In genomic region chr3:167078070-167078622, GRCh38 we compare ENCODE assay signal across 20 cellular contexts.
DNase-seq lines count a peak whose midpoint lies in the region; FAIRE-seq and TF ChIP-seq lines count a peak whose summit lies in the region.
"Had no signal": no experiment of that assay in that cellular context is flagged by ENCODE, and none has a peak within 500 bp of the region (broad histone marks: within the 10 kb centered on the region; RNA-seq: fewer than 3 reads in every experiment).

No MANE protein-coding gene starts in this region.

- H3K4me2 ChIP-seq in BLaER1 treated with 17β-estradiol and CSF1 and Interleukin-3, amounts not matched to agents 10 nM and 100 nM: peak overlapping the region in 9 of 11 experiments; percentile 0 to 46 (median 34); a peak in 11 of 22 replicates
- no peak overlapping the region for H3K4me2 ChIP-seq in H9 (ENCODE audit: insufficient read depth, insufficient read length, low read length)
- H3K4me2 ChIP-seq in OCI-LY7 (ENCODE audit: low read length): no peak overlapping the region
- no peak overlapping the region for H3K4me2 ChIP-seq in mammary epithelial cell (ENCODE audit: insufficient read depth, low read depth, low read length)

- H3K4me3 Mint-ChIP-seq in H9: no peak overlapping the region
- H3K4me3 Mint-ChIP-seq: activated CD4-positive, alpha-beta T cell treated with anti-CD3 and anti-CD28 coated beads for 36 hours; activated T-cell treated with anti-CD3 and anti-CD28 coated beads, Interleukin-2, amount 50 U/mL, for 4 hours had no signal

- no peaks in the 10 kb centered on the region for H3K27me3 ChIP-seq in BLaER1 treated with 17β-estradiol and CSF1 and Interleukin-3, amounts not matched to agents 10 nM and 100 nM
- no peaks in the 10 kb centered on the region for H3K27me3 ChIP-seq in H9 (ENCODE audit: insufficient read depth, low read length)
- no peaks in the 10 kb centered on the region for H3K27me3 ChIP-seq in mammary epithelial cell (ENCODE audit: insufficient read depth, low read length)
- H3K27me3 ChIP-seq in small intestine (ENCODE audit: control insufficient read depth in 2 of 2, insufficient read depth in 2 of 2, low read length in 2 of 2): no peaks in the 10 kb centered on the region
- H3K27me3 ChIP-seq: neutrophil, sigmoid colon, tibial nerve had no signal

- H3K27ac Mint-ChIP-seq in H9: no peak overlapping the region
- H3K27ac Mint-ChIP-seq: activated CD4-positive, alpha-beta T cell treated with anti-CD3 and anti-CD28 coated beads for 36 hours had no signal

- H3K4me1 Mint-ChIP-seq in H9: peaks cover 4 to 7% of the 10 kb centered on the region in 2 experiments; a peak in 3 of 4 replicates
- H3K4me1 Mint-ChIP-seq: activated CD4-positive, alpha-beta T cell treated with anti-CD3 and anti-CD28 coated beads for 36 hours had no signal

- POLR2A ChIA-PET in OCI-LY7 (lab: Charles Lee): interaction anchor here (0.7 kb wide), 1 partner anchor 757 kb away, joined by 3 read pairs; no protein-coding TSS in a partner anchor

- H3K79me2 ChIP-seq in H9 (ENCODE audit: insufficient read depth, low read length): no peaks in the 10 kb centered on the region
- H3K79me2 ChIP-seq in OCI-LY7 (ENCODE audit: insufficient read depth, low read depth, low read length): no peaks in the 10 kb centered on the region; the same call in 1 of the 2 replicates
- H3K79me2 ChIP-seq in mammary epithelial cell (ENCODE audit: insufficient read depth, low read length): no peaks in the 10 kb centered on the region

- no peak overlapping the region for H2BK120ac ChIP-seq in H9 (ENCODE audit: low read depth, low read length, poor library complexity, severe bottlenecking)

- no TSS peak for BruUV-seq in OCI-LY7 (replicated peaks; lab: Mats Ljungman, UMichigan)
- BruUV-seq in mammary epithelial cell (replicated peaks; lab: Mats Ljungman, UMichigan): no TSS peak

- dilution Hi-C loops in mammary epithelial cell (cut with HindIII; ENCODE audit: low sequenced_read_pairs): no loop called here

- WGBS in H9 (ENCODE audit: extremely low coverage, insufficient read length, low lambda C conversion rate): no CpG with 5 or more reads among the region's 7 CpGs
- 34% methylated on average over 7 of the region's 7 CpGs for WGBS in mammary epithelial cell (ENCODE audit: low coverage, missing lambda C conversion rate)
- 70 to 81% (median 72%) methylated on average over 7 of the region's 7 CpGs for WGBS in small intestine, 3 donors

- H3K23me2 ChIP-seq in H9 (ENCODE audit: insufficient read length, low read depth, low read length, poor library complexity, severe bottlenecking): no peaks in the 10 kb centered on the region

- FAIRE-seq in small intestine (lab: Jason Lieb, UNC): no peak

- H3K14ac ChIP-seq in H9 (ENCODE audit: insufficient read depth, low read length): no peak overlapping the region

- CTCF ChIA-PET in OCI-LY7 (lab: Charles Lee; ENCODE audit: unreplicated experiment) (no interaction called here), mammary epithelial cell (lab: Charles Lee; ENCODE audit: low non-redundant PET) (no interaction called here)

- H3K9me3 ChIP-seq in BLaER1 treated with 17β-estradiol and CSF1 and Interleukin-3, amounts not matched to agents 10 nM and 100 nM (replicated peaks in 1 of 11): no peaks in the 10 kb centered on the region
- H3K9me3 ChIP-seq in H9 (ENCODE audit: control insufficient read depth, low read depth, low read length): no peaks in the 10 kb centered on the region
- H3K9me3 ChIP-seq in OCI-LY7 (ENCODE audit: low read length): no peaks in the 10 kb centered on the region
- no peaks in the 10 kb centered on the region for H3K9me3 ChIP-seq in mammary epithelial cell (replicated peaks; ENCODE audit: insufficient read depth, low read length)
- H3K9me3 ChIP-seq in small intestine (ENCODE audit: control insufficient read depth, low read depth): no peaks in the 10 kb centered on the region
- H3K9me3 ChIP-seq: neutrophil, sigmoid colon, tibial nerve had no signal

- no peak overlapping the region for H3T11ph ChIP-seq in H9 (ENCODE audit: low read length)

- intact Hi-C loops in OCI-LY7 (cut with micrococcal nuclease; ENCODE audit: unreplicated experiment) (no loop called here), mammary epithelial cell (cut with micrococcal nuclease) (no loop called here)

- H2BK5ac ChIP-seq in H9 (ENCODE audit: insufficient read length, low read length): no peak overlapping the region

- DNase-seq in H9 (no peak), OCI-LY7 (ENCODE audit: low spot score) (no peak), mammary epithelial cell (no peak), superior temporal gyrus (ENCODE audit: extremely low spot score) (no peak), ureter (ENCODE audit: low spot score) (no peak), small intestine (no peak)
- no peak for DNase-seq in activated effector memory CD4-positive, alpha-beta T cell treated with Interleukin-2 at 50 U/mL for 16 hours
- DNase-seq: activated CD4-positive, alpha-beta T cell treated with anti-CD3 and anti-CD28 coated beads for 36 hours; activated T-cell treated with anti-CD3 and anti-CD28 coated beads, Interleukin-2, amount 50 U/mL, for 4 hours; foreskin fibroblast; H7; NCI-H1417 treated with DMSO at 0.1 percent for 48 hours; NCI-H526; sigmoid colon; stimulated activated CD4-positive, alpha-beta T cell treated with anti-CD3 and anti-CD28 coated beads, Interleukin-4, amount 100 ng/mL, for 1 hour; T-helper 2 cell had no signal

- no peaks in the 10 kb centered on the region for H4K20me1 ChIP-seq in BLaER1 treated with 17β-estradiol and CSF1 and Interleukin-3, amounts not matched to agents 10 nM and 100 nM
- H4K20me1 ChIP-seq in H9 (ENCODE audit: control insufficient read depth, insufficient read depth, insufficient read length) (no peaks in the 10 kb centered on the region), OCI-LY7 (ENCODE audit: insufficient read depth, low read length) (no peaks in the 10 kb centered on the region), mammary epithelial cell (ENCODE audit: insufficient read depth, low read length) (no peaks in the 10 kb centered on the region)

- no peak overlapping the region for H2BK15ac ChIP-seq in H9 (ENCODE audit: low read depth, low read length)

- in situ Hi-C loops in mammary epithelial cell (cut with MboI; ENCODE audit: low sequenced_read_pairs in 2 of 2): no loop called here

- no peaks in the 10 kb centered on the region for H3K27me3 Mint-ChIP-seq in H9 (ENCODE audit: low read depth)
- H3K27me3 Mint-ChIP-seq: activated CD4-positive, alpha-beta T cell treated with anti-CD3 and anti-CD28 coated beads for 36 hours had no signal

- no peak overlapping the region for H2AK5ac ChIP-seq in H9 (ENCODE audit: insufficient read length, low read length)

- no peaks in the 10 kb centered on the region for H3K9me3 Mint-ChIP-seq in H9
- H3K9me3 Mint-ChIP-seq: activated T-cell treated with anti-CD3 and anti-CD28 coated beads, Interleukin-2, amount 50 U/mL, for 4 hours had no signal

- H3K56ac ChIP-seq in H9 (ENCODE audit: insufficient read length, low read depth, low read length): no peak overlapping the region

- no peak overlapping the region for H3K18ac ChIP-seq in H9 (ENCODE audit: insufficient read length, low read depth, low read length)

- no peaks in the 10 kb centered on the region for H3K4me1 ChIP-seq in BLaER1 treated with 17β-estradiol and CSF1 and Interleukin-3, amounts not matched to agents 10 nM and 100 nM
- H3K4me1 ChIP-seq in H9 (ENCODE audit: insufficient read depth, low read length): peaks cover 4% of the 10 kb centered on the region; the same call in 1 of the 2 replicates
- no peaks in the 10 kb centered on the region for H3K4me1 ChIP-seq in OCI-LY7 (ENCODE audit: insufficient read depth, low read length, poor library complexity, severe bottlenecking)
- H3K4me1 ChIP-seq in mammary epithelial cell (ENCODE audit: insufficient read depth, low read length): no peaks in the 10 kb centered on the region
- no peaks in the 10 kb centered on the region for H3K4me1 ChIP-seq in small intestine (ENCODE audit: control insufficient read depth in 2 of 2, insufficient read depth in 1 of 2, low read depth in 1 of 2, low read length in 1 of 2)
- H3K4me1 ChIP-seq: sigmoid colon, tibial nerve had no signal

- H3K36me3 Mint-ChIP-seq in H9 (ENCODE audit: insufficient read depth in 1 of 3, low read depth in 3 of 3): no peaks in the 10 kb centered on the region

- no peak overlapping the region for H4K91ac ChIP-seq in H9 (ENCODE audit: insufficient read length, low read depth, low read length)

- no peak overlapping the region for H3K27ac ChIP-seq in BLaER1 treated with 17β-estradiol and CSF1 and Interleukin-3, amounts not matched to agents 10 nM and 100 nM
- no peak overlapping the region for H3K27ac ChIP-seq in H9 (ENCODE audit: insufficient read length, low read depth, low read length)
- no peak overlapping the region for H3K27ac ChIP-seq in OCI-LY7 (ENCODE audit: low read depth, low read length, poor library complexity, severe bottlenecking)
- H3K27ac ChIP-seq in mammary epithelial cell (ENCODE audit: insufficient read depth, low read depth, low read length): no peak overlapping the region
- no peak overlapping the region for H3K27ac ChIP-seq in small intestine (ENCODE audit: low read depth in 1 of 2, low read length in 1 of 2)
- H3K27ac ChIP-seq: neutrophil, RWPE1, sigmoid colon, tibial nerve had no signal

- no peak overlapping the region for H2BK20ac ChIP-seq in H9 (ENCODE audit: low read depth, low read length, poor library complexity, severe bottlenecking)

- no peak for TF ChIP-seq CTCF in H9 (conservative IDR thresholded peaks at IDR 0.05)
- no peak for TF ChIP-seq CTCF in OCI-LY7 (conservative IDR thresholded peaks at IDR 0.05; ENCODE audit: low read length)
- TF ChIP-seq CTCF in mammary epithelial cell (conservative IDR thresholded peaks at IDR 0.05 in 1 of 2, IDR thresholded peaks at IDR 0.05 in 1 of 2; ENCODE audit: extremely low read depth in 1 of 2, insufficient read depth in 1 of 2, low read depth in 1 of 2, low read length in 2 of 2): no peak

- no peak overlapping the region for H3K4me3 ChIP-seq in BLaER1 treated with 17β-estradiol and CSF1 and Interleukin-3, amounts not matched to agents 10 nM and 100 nM
- H3K4me3 ChIP-seq in OCI-LY7 (ENCODE audit: low read depth, low read length, poor library complexity, severe bottlenecking): no peak overlapping the region
- no peak overlapping the region for H3K4me3 ChIP-seq in mammary epithelial cell (replicated peaks in 1 of 3; ENCODE audit: insufficient read depth in 1 of 3, low read depth in 2 of 3, low read length in 3 of 3)
- no peak overlapping the region for H3K4me3 ChIP-seq in small intestine (ENCODE audit: low read depth in 1 of 2, low read length in 2 of 2)
- H3K4me3 ChIP-seq: sigmoid colon, tibial nerve had no signal

- H3K9me2 ChIP-seq in OCI-LY7 (ENCODE audit: insufficient read depth, low read length): no peaks in the 10 kb centered on the region

- H2BK12ac ChIP-seq in H9 (ENCODE audit: insufficient read length, low read depth, low read length): no peak overlapping the region

- H3K4ac ChIP-seq in H9 (ENCODE audit: low read depth, low read length): no peak overlapping the region

- H4K8ac ChIP-seq in H9 (replicated peaks; ENCODE audit: insufficient read length, low read depth, low read length): peak overlapping the region; percentile 19

- no peaks in the 10 kb centered on the region for H3K79me1 ChIP-seq in H9 (ENCODE audit: insufficient read depth, low read depth, low read length, poor library complexity, severe bottlenecking)

- H2AFZ ChIP-seq in H9 (ENCODE audit: low read length) (no peak overlapping the region), OCI-LY7 (ENCODE audit: low read length) (peak overlapping the region; percentile 31; the same call in 1 of the 2 replicates), mammary epithelial cell (ENCODE audit: low read depth, low read length) (peak overlapping the region; percentile 44)

- no peak overlapping the region for H3K9ac ChIP-seq in BLaER1 treated with 17β-estradiol and CSF1 and Interleukin-3, amounts not matched to agents 10 nM and 100 nM
- H3K9ac ChIP-seq in H9 (ENCODE audit: extremely low read depth, insufficient read length, low read length) (no peak overlapping the region), mammary epithelial cell (ENCODE audit: insufficient read depth, low read length) (no peak overlapping the region)

- H4K5ac ChIP-seq in H9 (ENCODE audit: insufficient read length, low read depth, low read length): no peak overlapping the region

- H3K36me3 ChIP-seq in BLaER1 treated with 17β-estradiol and CSF1 and Interleukin-3, amounts not matched to agents 10 nM and 100 nM: no peaks in the 10 kb centered on the region
- H3K36me3 ChIP-seq in OCI-LY7 (ENCODE audit: insufficient read depth, low read length): no peaks in the 10 kb centered on the region
- H3K36me3 ChIP-seq in mammary epithelial cell (ENCODE audit: insufficient read depth, low read length): no peaks in the 10 kb centered on the region
- H3K36me3 ChIP-seq in small intestine (ENCODE audit: control insufficient read depth in 2 of 2, insufficient read depth in 2 of 2, low read length in 2 of 2): no peaks in the 10 kb centered on the region
- H3K36me3 ChIP-seq: neutrophil, sigmoid colon, tibial nerve had no signal

- H3K23ac ChIP-seq in H9 (ENCODE audit: insufficient read length, low read depth, low read length): no peak overlapping the region

Comparison
In these comparisons a context has a peak if more than half of its experiments do, and no peak if none do; other contexts are left out.
1. H3K4me2 ChIP-seq: peak in BLaER1 treated with 17β-estradiol and CSF1 and Interleukin-3, amounts not matched to agents 10 nM and 100 nM (9 of 11); none in H9 (single experiment), OCI-LY7 (single experiment) and mammary epithelial cell (single experiment).